20 cellular contexts compared by ENCODE assay signal in the genomic region with DNA sequence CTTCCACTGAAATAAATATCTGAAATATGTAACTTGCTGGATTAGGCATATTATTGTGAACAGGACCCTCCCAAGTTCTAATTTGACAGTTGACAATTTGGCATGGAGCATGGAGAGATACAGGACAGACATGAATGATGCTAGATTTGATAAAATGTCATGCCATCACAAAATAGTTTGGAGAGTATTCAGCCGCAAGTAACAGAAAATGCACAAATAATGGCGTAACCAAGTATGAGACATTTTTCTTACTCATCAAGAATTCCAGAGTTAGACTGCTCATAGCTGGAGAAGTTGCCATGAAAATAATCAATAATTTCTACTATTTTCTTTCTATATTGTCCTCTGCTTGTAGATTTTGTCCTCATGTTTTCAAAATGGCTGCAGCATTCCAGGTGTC. TPM values are rescaled to one million over a fixed set of nuclear protein-coding genes. Genes with fewer than 3 reads are reported as not detected.
DNase-seq lines count a peak whose midpoint lies in the region; ATAC-seq and TF ChIP-seq lines count a peak whose summit lies in the region.
"Had no signal": no experiment of that assay in that cellular context is flagged by ENCODE, and none has a peak within 500 bp of the region (broad histone marks: within the 10 kb centered on the region; RNA-seq: fewer than 3 reads in every experiment).

No MANE protein-coding gene starts in this region.

- no peak overlapping the region for H3K9ac ChIP-seq in GM23248
- H3K9ac ChIP-seq: SK-N-SH had no signal

- no peaks in the 10 kb centered on the region for H3K27me3 ChIP-seq in GM23248 (replicated peaks; ENCODE audit: insufficient read depth)
- H3K27me3 ChIP-seq in RWPE2 (ENCODE audit: insufficient read depth, poor library complexity, severe bottlenecking), result no peaks in the 10 kb centered on the region

- H3K36me3 ChIP-seq in GM23248 (ENCODE audit: low read depth) (no peaks in the 10 kb centered on the region), RWPE2 (ENCODE audit: low read depth) (no peaks in the 10 kb centered on the region)

- POLR2A ChIA-PET in naive thymus-derived CD8-positive, alpha-beta T cell (lab: Charles Lee), result no interaction called here
- POLR2A ChIA-PET in activated CD8-positive, alpha-beta T cell treated with anti-CD3 and anti-CD28 coated beads for 36 hours (lab: Charles Lee), result no interaction called here

- H3K79me2 ChIP-seq in GM23248 (ENCODE audit: insufficient read depth), result no peaks in the 10 kb centered on the region

- no peak overlapping the region for H2AFZ ChIP-seq in GM23248

- H4K20me1 ChIP-seq in GM23248 (ENCODE audit: insufficient read depth), result no peaks in the 10 kb centered on the region

- no peaks in the 10 kb centered on the region for H3K4me1 Mint-ChIP-seq in naive thymus-derived CD8-positive, alpha-beta T cell
- no peaks in the 10 kb centered on the region for H3K4me1 Mint-ChIP-seq in activated CD8-positive, alpha-beta T cell treated with anti-CD3 and anti-CD28 coated beads for 36 hours (ENCODE audit: low read depth)

- intact Hi-C loops in activated CD8-positive, alpha-beta T cell treated with anti-CD3 and anti-CD28 coated beads for 36 hours (cut with micrococcal nuclease), result no loop called here

- in situ Hi-C loops in GM23248 (cut with MboI), result no loop called here

- H3K4me2 ChIP-seq in GM23248 (ENCODE audit: unreplicated experiment), result no peak overlapping the region
- H3K4me2 ChIP-seq: SK-N-SH had no signal

- peaks cover 0 to 8% (median 0%) of the 10 kb centered on the region in 9 donors for H3K9me3 Mint-ChIP-seq in naive thymus-derived CD8-positive, alpha-beta T cell
- no peaks in the 10 kb centered on the region for H3K9me3 Mint-ChIP-seq in activated CD8-positive, alpha-beta T cell treated with anti-CD3 and anti-CD28 coated beads for 36 hours

- peaks cover 5 to 33% (median 24%) of the 10 kb centered on the region in 5 donors for H3K27me3 Mint-ChIP-seq in naive thymus-derived CD8-positive, alpha-beta T cell
- H3K27me3 Mint-ChIP-seq in activated CD8-positive, alpha-beta T cell treated with anti-CD3 and anti-CD28 coated beads for 36 hours, result peaks cover 17% of the 10 kb centered on the region

- no peak for TF ChIP-seq CTCF in RWPE2 (IDR thresholded peaks at IDR 0.05; ENCODE audit: poor library complexity, severe bottlenecking)
- TF ChIP-seq CTCF in activated CD8-positive, alpha-beta T cell treated with anti-CD3 and anti-CD28 coated beads for 36 hours (IDR thresholded peaks at IDR 0.05), result no peak

- H3K36me3 Mint-ChIP-seq in naive thymus-derived CD8-positive, alpha-beta T cell, result peaks cover 0 to 6% (median 3%) of the 10 kb centered on the region in 3 donors
- no peaks in the 10 kb centered on the region for H3K36me3 Mint-ChIP-seq in activated CD8-positive, alpha-beta T cell treated with anti-CD3 and anti-CD28 coated beads for 36 hours (ENCODE audit: low read depth)

- no peak overlapping the region for H3K4me3 Mint-ChIP-seq in naive thymus-derived CD8-positive, alpha-beta T cell
- H3K4me3 Mint-ChIP-seq in activated CD8-positive, alpha-beta T cell treated with anti-CD3 and anti-CD28 coated beads for 36 hours, result no peak overlapping the region

- ATAC-seq in RWPE2 (ENCODE audit: low read depth), result peak; percentile 40; the same call in 1 of the 3 replicates
- no peak for ATAC-seq in naive thymus-derived CD8-positive, alpha-beta T cell
- ATAC-seq in activated CD8-positive, alpha-beta T cell treated with anti-CD3 and anti-CD28 coated beads for 36 hours, result no peak
- no peak for ATAC-seq in HG03135 (IDR thresholded peaks at IDR 0.05; ENCODE audit: unreplicated experiment)
- ATAC-seq in HG03039 (IDR thresholded peaks at IDR 0.05; ENCODE audit: unreplicated experiment), result no peak

- H3K9me2 ChIP-seq in GM23248 (ENCODE audit: insufficient read depth), result no peaks in the 10 kb centered on the region
- H3K9me2 ChIP-seq: SK-N-SH had no signal

- H3K4me1 ChIP-seq in GM23248 (ENCODE audit: insufficient read depth) (peaks cover 55% of the 10 kb centered on the region), RWPE2 (ENCODE audit: insufficient read depth, poor library complexity, severe bottlenecking) (peaks cover 18% of the 10 kb centered on the region)

- peaks cover 29% of the 10 kb centered on the region for H3F3A ChIP-seq in GM23248 (ENCODE audit: insufficient read depth)

- DNase-seq in GM23248 (peak; percentile 72), RWPE2 (ENCODE audit: low spot score) (no peak), fibroblast of peridontal ligament (ENCODE audit: extremely low read depth) (peak; percentile 44)
- DNase-seq in naive thymus-derived CD8-positive, alpha-beta T cell, result no peak
- DNase-seq in activated CD8-positive, alpha-beta T cell treated with anti-CD3 and anti-CD28 coated beads for 36 hours, result no peak
- DNase-seq: DMS79 treated with DMSO at 0.1 percent for 48 hours, GDM1, KBM-7, NCI-H1105 treated with DMSO at 0.1 percent for 48 hours, NCI-H1694, NCI-H2081 treated with DMSO at 0.1 percent for 48 hours, NCI-H748 treated with DMSO at 0.1 percent for 48 hours, SHP77 treated with DMSO at 0.1 percent for 48 hours, SK-N-SH had no signal

- WGBS in GM23248 (ENCODE audit: low coverage in 1 of 2, low lambda C conversion rate in 2 of 2, missing lambda C conversion rate in 2 of 2), 2 experiments, result 30 to 32% methylated on average over 2 of the region's 2 CpGs

- CTCF ChIA-PET in activated CD8-positive, alpha-beta T cell treated with anti-CD3 and anti-CD28 coated beads for 36 hours (lab: Charles Lee), result interaction anchor here (0.7 kb wide), 1 partner anchor 24 kb away, joined by 3 read pairs; no protein-coding TSS in a partner anchor

- no peaks in the 10 kb centered on the region for H3K9me3 ChIP-seq in GM23248 (ENCODE audit: low read depth)
- H3K9me3 ChIP-seq in RWPE2 (ENCODE audit: severe bottlenecking), result no peaks in the 10 kb centered on the region
- H3K9me3 ChIP-seq: SK-N-SH had no signal

- H3K27ac ChIP-seq in GM23248 (0 out of 2 replicates have a peak overlapping the region, but pooled peaks have one; percentile 14), RWPE2 (ENCODE audit: poor library complexity, severe bottlenecking) (peak overlapping the region; percentile 59)

- H3K4me3 ChIP-seq in GM23248, result no peak overlapping the region
- no peak overlapping the region for H3K4me3 ChIP-seq in RWPE2 (ENCODE audit: severe bottlenecking)

- H3K27ac Mint-ChIP-seq in naive thymus-derived CD8-positive, alpha-beta T cell, result no peak overlapping the region
- no peak overlapping the region for H3K27ac Mint-ChIP-seq in activated CD8-positive, alpha-beta T cell treated with anti-CD3 and anti-CD28 coated beads for 36 hours

RNA-seq across cellular contexts. Expression of gene GPAM, which starts 45.5 kb away (rescaled TPM):
- 9.0 and 12.5 TPM in 2 replicates for total RNA-seq in GM23248 (2014; rRNA removed; shearing (Covaris generic))
- polyA plus RNA-seq in GM23248 (2016; fragmentation: Nextera tagmentation; extraction: Ambion mirVana), result 4.9 and 5.2 TPM in 2 replicates
- 1 to 10 TPM; 7.4 to 8.4 TPM for total RNA-seq in naive thymus-derived CD8-positive, alpha-beta T cell
- 1 to 10 TPM; 1.6 to 3.0 (median 2.2) TPM for polyA plus RNA-seq in naive thymus-derived CD8-positive, alpha-beta T cell
- total RNA-seq in activated CD8-positive, alpha-beta T cell treated with anti-CD3 and anti-CD28 coated beads for 36 hours, result 1 to 10 TPM; 7.4 to 8.6 TPM

RNA-seq across cellular contexts. Expression of gene TECTB, which starts 54.1 kb away (rescaled TPM):
- 0.63 TPM in 1 of 2 replicates, not detected in the other for total RNA-seq in GM23248 (2014; rRNA removed; shearing (Covaris generic))
- 0.21 TPM in 1 of 2 replicates, not detected in the other for polyA plus RNA-seq in GM23248 (2016; fragmentation: Nextera tagmentation; extraction: Ambion mirVana)
- not detected for total RNA-seq in naive thymus-derived CD8-positive, alpha-beta T cell
- not detected for polyA plus RNA-seq in naive thymus-derived CD8-positive, alpha-beta T cell
- total RNA-seq in activated CD8-positive, alpha-beta T cell treated with anti-CD3 and anti-CD28 coated beads for 36 hours, result not detected
- total RNA-seq: H4, NCI-H460, OCI-LY7, RPMI7951 had no signal
- polyA plus RNA-seq: SK-N-SH had no signal

Comparison
In these comparisons a context has a peak if more than half of its experiments do, and no peak if none do; other contexts are left out.
1. DNase-seq: peak in GM23248 (single experiment) and fibroblast of peridontal ligament (single experiment); none in RWPE2 (single experiment), naive thymus-derived CD8-positive, alpha-beta T cell (0 of 10) and activated CD8-positive, alpha-beta T cell treated with anti-CD3 and anti-CD28 coated beads for 36 hours (single experiment).